8 cellular contexts compared by ENCODE assay signal in genomic region chr2:131369954-131370353, GRCh38. TPM values are rescaled to one million over a fixed set of nuclear protein-coding genes. Genes with fewer than 3 reads are reported as not detected.
"Had no signal": no experiment of that assay in that cellular context is flagged by ENCODE, and none has a peak within 500 bp of the region (broad histone marks: within the 10 kb centered on the region; RNA-seq: fewer than 3 reads in every experiment).

No MANE protein-coding gene starts in this region.

- FAIRE-seq: HTR-8/SVneo, K562 had no signal

- H3K4me2 ChIP-seq: KMS-11 had no signal

- H3K4me3 ChIP-seq: K562 had no signal

- DNase-seq: KBM-7, KG1 had no signal

- H3K27ac ChIP-seq: HL-60, KMS-11 had no signal

- ATAC-seq: K562 had no signal

- H3K9ac ChIP-seq: KMS-11 had no signal

RNA-seq across cellular contexts. Expression of gene RAB6D, which starts 6.0 kb away (rescaled TPM):
- total RNA-seq: HT1080 had no signal
- polyA plus RNA-seq: IgD-negative memory B cell had no signal
